9 cellular contexts compared by ENCODE assay signal in genomic region chr1:91617242-91617837, GRCh38.
DNase-seq lines count a peak whose midpoint lies in the region; ATAC-seq and TF ChIP-seq lines count a peak whose summit lies in the region.
"Had no signal": no experiment of that assay in that cellular context is flagged by ENCODE, and none has a peak within 500 bp of the region (broad histone marks: within the 10 kb centered on the region; RNA-seq: fewer than 3 reads in every experiment).

No MANE protein-coding gene starts in this region.

- peak; percentile 41 for TF ChIP-seq CTCF in GM13977 (IDR thresholded peaks at IDR 0.05; ENCODE audit: extremely low read depth, insufficient read depth, missing control alignments)
- TF ChIP-seq CTCF in endothelial cell (IDR thresholded peaks at IDR 0.05; ENCODE audit: unreplicated experiment), result no peak

- H3K23ac ChIP-seq in trophoblast cell (ENCODE audit: low read length), result no peak overlapping the region

- no CpG with 5 or more reads among the region's 6 CpGs for WGBS in trophoblast cell (ENCODE audit: extremely low coverage, insufficient coverage, insufficient read length)

- H3K4me1 ChIP-seq in trophoblast cell (ENCODE audit: control insufficient read depth in 1 of 2, insufficient read depth in 2 of 2, low read length in 2 of 2), result no peaks in the 10 kb centered on the region

- no peak overlapping the region for H2AFZ ChIP-seq in trophoblast cell (ENCODE audit: insufficient read depth, low read length, poor library complexity)

- in situ Hi-C loops in GM13977 (cut with MboI; ENCODE audit: low pct_unique_long_range_greater_than_20kb, low sequenced_read_pairs, unreplicated experiment), result no loop called here

- H3K9me3 Mint-ChIP-seq in endothelial cell (ENCODE audit: unreplicated experiment), result no peaks in the 10 kb centered on the region

- no peak overlapping the region for H3K4me3 ChIP-seq in trophoblast cell (ENCODE audit: low read depth, low read length)

- H4K12ac ChIP-seq in trophoblast cell (ENCODE audit: low read depth, low read length), result no peak overlapping the region

- H3K36me3 Mint-ChIP-seq in endothelial cell (ENCODE audit: low read depth, unreplicated experiment), result peaks cover 3% of the 10 kb centered on the region

- no peak overlapping the region for H2BK5ac ChIP-seq in trophoblast cell (ENCODE audit: low read depth, low read length, poor library complexity)

- H3K27ac Mint-ChIP-seq in endothelial cell (ENCODE audit: unreplicated experiment), result no peak overlapping the region

- H3K4me3 Mint-ChIP-seq in endothelial cell (ENCODE audit: unreplicated experiment), result no peak overlapping the region
- H3K4me3 Mint-ChIP-seq: natural killer cell treated with Interleukin-12 subunit alpha and Interleukin-12 subunit beta and Interleukin-15 and Interleukin-18, amount 100 ng/mL, for 72 hours had no signal

- no peak overlapping the region for H4K91ac ChIP-seq in trophoblast cell (ENCODE audit: low read depth, low read length)

- H2BK120ac ChIP-seq in trophoblast cell (ENCODE audit: insufficient read depth, low read length, poor library complexity), result no peak overlapping the region

- H3K9ac ChIP-seq in trophoblast cell (ENCODE audit: low read length), result no peak overlapping the region

- no peaks in the 10 kb centered on the region for H3K79me2 ChIP-seq in trophoblast cell (ENCODE audit: control insufficient read depth, insufficient read depth, low read length, poor library complexity)

- no peaks in the 10 kb centered on the region for H3K27me3 Mint-ChIP-seq in endothelial cell (ENCODE audit: unreplicated experiment)
- H3K27me3 Mint-ChIP-seq: natural killer cell treated with Interleukin-12 subunit alpha and Interleukin-12 subunit beta and Interleukin-15 and Interleukin-18, amount 100 ng/mL, for 72 hours had no signal

- ATAC-seq in GM18867 (IDR thresholded peaks at IDR 0.05; ENCODE audit: unreplicated experiment), result no peak
- ATAC-seq: natural killer cell treated with Interleukin-12 subunit alpha and Interleukin-12 subunit beta and Interleukin-15 and Interleukin-18, amount 100 ng/mL, for 72 hours had no signal

- DNase-seq in GM13977 (ENCODE audit: low spot score) (no peak), NCI-H2081 (lab: John Stamatoyannopoulos, UW) (peak; percentile 43 to 57), dermis microvascular lymphatic vessel endothelial cell (ENCODE audit: low read depth in 2 of 2) (peak; percentile 18 to 22), trophoblast cell (peak; percentile 63 to 76), NCI-H2227 treated with DMSO at 0.1 percent for 48 hours (lab: John Stamatoyannopoulos, UW) (no peak), endothelial cell (ENCODE audit: low spot score) (no peak), SW 1271 (lab: John Stamatoyannopoulos, UW) (no peak)

- H3K14ac ChIP-seq in trophoblast cell (ENCODE audit: low read length), result no peak overlapping the region

- no peaks in the 10 kb centered on the region for H3K27me3 ChIP-seq in trophoblast cell (ENCODE audit: insufficient read depth, low read length)

- no peak overlapping the region for H3K18ac ChIP-seq in trophoblast cell (ENCODE audit: low read length)

- H2BK12ac ChIP-seq in trophoblast cell (ENCODE audit: low read length), result no peak overlapping the region

- no peak overlapping the region for H3K4me2 ChIP-seq in trophoblast cell (ENCODE audit: low read length)

- H4K8ac ChIP-seq in trophoblast cell (ENCODE audit: low read depth, low read length), result no peak overlapping the region

- H3K4me1 Mint-ChIP-seq in endothelial cell (ENCODE audit: unreplicated experiment), result peaks cover 2% of the 10 kb centered on the region

- no peak overlapping the region for H2AK5ac ChIP-seq in trophoblast cell (ENCODE audit: low read length)

- H3K79me1 ChIP-seq in trophoblast cell (ENCODE audit: low read length), result no peaks in the 10 kb centered on the region

- H3K9me3 ChIP-seq in trophoblast cell (ENCODE audit: insufficient read depth, low read depth, low read length), result no peaks in the 10 kb centered on the region

- no peak overlapping the region for H3K4ac ChIP-seq in trophoblast cell (ENCODE audit: low read depth, low read length)

- H3K27ac ChIP-seq in trophoblast cell (ENCODE audit: low read depth, low read length), result no peak overlapping the region

- no peaks in the 10 kb centered on the region for H3K36me3 ChIP-seq in trophoblast cell (ENCODE audit: control insufficient read depth in 1 of 2, insufficient read depth in 2 of 2, low read length in 2 of 2)

Comparison
In these comparisons a context has a peak if more than half of its experiments do, and no peak if none do; other contexts are left out.
1. DNase-seq: peak in NCI-H2081 (2 of 2), dermis microvascular lymphatic vessel endothelial cell (2 of 2) and trophoblast cell (2 of 2); none in GM13977 (single experiment), NCI-H2227 treated with DMSO at 0.1 percent for 48 hours (single experiment), endothelial cell (single experiment) and SW 1271 (0 of 2).